31 cellular contexts compared by ENCODE assay signal in genomic region chr9:113986931-113987330, GRCh38.
"Had no signal": no experiment of that assay in that cellular context is flagged by ENCODE, and none has a peak within 500 bp of the region (broad histone marks: within the 10 kb centered on the region; RNA-seq: fewer than 3 reads in every experiment).

No MANE protein-coding gene starts in this region.

- H2AFZ ChIP-seq: parathyroid adenoma had no signal

- H3K9me3 Mint-ChIP-seq: naive thymus-derived CD8-positive, alpha-beta T cell; natural killer cell treated with Interleukin-12 subunit alpha and Interleukin-12 subunit beta and Interleukin-15 and Interleukin-18, amount 100 ng/mL, for 72 hours; nephron progenitor cell; neural crest cell; stimulated activated memory B cell treated with anti-CD40 and anti-IgM and Interleukin-4, amounts not matched to agents 10 μg/mL and 1 μg/mL and 100 μg/mL, for 72 hours; stimulated activated naive CD8-positive, alpha-beta T cell treated with anti-CD3 and anti-CD28 coated beads, Interleukin-15, amount 100 ng/mL, for 72 hours; type B pancreatic cell had no signal

- ATAC-seq: naive thymus-derived CD8-positive, alpha-beta T cell; natural killer cell treated with Interleukin-12 subunit alpha and Interleukin-12 subunit beta and Interleukin-15 and Interleukin-18, amount 100 ng/mL, for 72 hours; psoas muscle; right cardiac atrium; right lobe of liver; stimulated activated memory B cell treated with anti-CD40 and anti-IgM and Interleukin-4, amounts not matched to agents 10 μg/mL and 1 μg/mL and 100 μg/mL, for 72 hours; stimulated activated naive CD8-positive, alpha-beta T cell treated with anti-CD3 and anti-CD28 coated beads, Interleukin-15, amount 100 ng/mL, for 72 hours; stimulated activated naive CD8-positive, alpha-beta T cell treated with anti-CD3 and anti-CD28 coated beads, Interleukin-15, Interleukin-2, amounts not matched to agents 100 U/mL and 50 U/mL, for 24 hours; upper lobe of right lung had no signal

- FAIRE-seq: small intestine had no signal

- H3K4me1 Mint-ChIP-seq: stimulated activated memory B cell treated with anti-CD40 and anti-IgM and Interleukin-4, amounts not matched to agents 10 μg/mL and 1 μg/mL and 100 μg/mL, for 72 hours had no signal

- H3K4me3 Mint-ChIP-seq: naive thymus-derived CD8-positive, alpha-beta T cell; natural killer cell treated with Interleukin-12 subunit alpha and Interleukin-12 subunit beta and Interleukin-15 and Interleukin-18, amount 100 ng/mL, for 72 hours; nephron progenitor cell; neural crest cell; stimulated activated memory B cell treated with anti-CD40 and anti-IgM and Interleukin-4, amounts not matched to agents 10 μg/mL and 1 μg/mL and 100 μg/mL, for 72 hours; stimulated activated naive CD8-positive, alpha-beta T cell treated with anti-CD3 and anti-CD28 coated beads, Interleukin-15, amount 100 ng/mL, for 72 hours; type B pancreatic cell had no signal

- H3K79me2 ChIP-seq: parathyroid adenoma had no signal

- H3K36me3 ChIP-seq: neutrophil, ovary, right lobe of liver, transverse colon, upper lobe of right lung, uterus had no signal

- DNase-seq: naive thymus-derived CD8-positive, alpha-beta T cell; nephron progenitor cell; nucleus accumbens; ovary; psoas muscle; right cardiac atrium; right lobe of liver; sigmoid colon; small intestine; spleen; stimulated activated CD4-positive, alpha-beta T cell treated with anti-CD3 and anti-CD28 coated beads, Interleukin-12 subunit alpha, Interleukin-12 subunit beta, amount 100 ng/mL, for 4 hours; stimulated activated CD4-positive, alpha-beta T cell treated with anti-CD3 and anti-CD28 coated beads, Interleukin-1b, Interleukin-23, amount 100 ng/mL, for 48 hours; stimulated activated CD4-positive, alpha-beta T cell treated with anti-CD3 and anti-CD28 coated beads, Interleukin-4, amount 100 ng/mL, for 1 hour; stimulated activated CD4-positive, alpha-beta T cell treated with anti-CD3 and anti-CD28 coated beads, Interleukin-4, amount 100 ng/mL, for 4 hours; stimulated activated CD8-positive, alpha-beta memory T cell treated with anti-CD3 and anti-CD28 coated beads, Interleukin-4, amount 100 ng/mL, for 48 hours; stimulated activated naive CD4-positive, alpha-beta T cell; stimulated activated naive CD8-positive, alpha-beta T cell treated with anti-CD3 and anti-CD28 coated beads, Interleukin-15, amount 100 ng/mL, for 72 hours; stimulated activated naive CD8-positive, alpha-beta T cell treated with anti-CD3 and anti-CD28 coated beads, Interleukin-15, Interleukin-2, amounts not matched to agents 100 U/mL and 50 U/mL, for 24 hours; testis; transverse colon; upper lobe of right lung; uterus had no signal

- H3K27me3 ChIP-seq: neutrophil, ovary, right lobe of liver, sigmoid colon, spleen, suprapubic skin, testis, tibial artery, transverse colon, upper lobe of right lung, uterus had no signal

- H3K27ac Mint-ChIP-seq: naive thymus-derived CD8-positive, alpha-beta T cell; natural killer cell treated with Interleukin-12 subunit alpha and Interleukin-12 subunit beta and Interleukin-15 and Interleukin-18, amount 100 ng/mL, for 72 hours; stimulated activated memory B cell treated with anti-CD40 and anti-IgM and Interleukin-4, amounts not matched to agents 10 μg/mL and 1 μg/mL and 100 μg/mL, for 72 hours; stimulated activated naive CD8-positive, alpha-beta T cell treated with anti-CD3 and anti-CD28 coated beads, Interleukin-15, amount 100 ng/mL, for 72 hours; type B pancreatic cell had no signal

- H3K4me3 ChIP-seq: ovary, psoas muscle, right lobe of liver, sigmoid colon, spleen, suprapubic skin, testis, tibial artery, transverse colon, upper lobe of right lung, uterus had no signal

- H3K27me3 Mint-ChIP-seq: naive thymus-derived CD8-positive, alpha-beta T cell; natural killer cell treated with Interleukin-12 subunit alpha and Interleukin-12 subunit beta and Interleukin-15 and Interleukin-18, amount 100 ng/mL, for 72 hours; progenitor cell of endocrine pancreas; stimulated activated memory B cell treated with anti-CD40 and anti-IgM and Interleukin-4, amounts not matched to agents 10 μg/mL and 1 μg/mL and 100 μg/mL, for 72 hours; stimulated activated naive CD8-positive, alpha-beta T cell treated with anti-CD3 and anti-CD28 coated beads, Interleukin-15, amount 100 ng/mL, for 72 hours; type B pancreatic cell had no signal

- H3K27ac ChIP-seq: neutrophil, ovary, parathyroid adenoma, psoas muscle, sigmoid colon, spleen, suprapubic skin, testis, tibial artery, transverse colon, upper lobe of right lung, uterus had no signal

- H3K4me1 ChIP-seq: sigmoid colon, transverse colon, uterus had no signal

- H3K36me3 Mint-ChIP-seq: natural killer cell treated with Interleukin-12 subunit alpha and Interleukin-12 subunit beta and Interleukin-15 and Interleukin-18, amount 100 ng/mL, for 72 hours had no signal

- H3K9me3 ChIP-seq: neutrophil, ovary, psoas muscle, right lobe of liver, sigmoid colon, spleen, suprapubic skin, testis, tibial artery, transverse colon, upper lobe of right lung, uterus had no signal
